In the genomic region with DNA sequence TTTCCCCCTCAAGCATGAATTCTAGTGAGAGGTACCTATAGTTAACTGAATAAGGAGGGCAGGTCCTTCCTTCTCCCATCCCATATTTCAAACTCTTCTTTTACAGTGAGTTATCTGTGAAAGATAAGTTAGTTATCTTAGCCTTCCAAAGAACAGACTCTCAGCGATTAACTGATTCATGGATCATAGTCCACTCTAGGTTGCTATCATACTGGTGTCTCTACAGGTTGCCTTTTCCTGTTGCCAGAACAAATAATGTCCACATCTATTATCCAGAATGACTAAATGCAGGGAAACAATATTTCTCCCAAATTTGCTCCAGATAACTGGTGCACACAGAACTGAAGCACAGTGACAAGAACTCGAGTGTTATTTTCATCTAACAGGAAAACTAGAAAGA, we compare ENCODE assay signal across 29 cellular contexts.
"Had no signal": no experiment of that assay in that cellular context is flagged by ENCODE, and none has a peak within 500 bp of the region (broad histone marks: within the 10 kb centered on the region; RNA-seq: fewer than 3 reads in every experiment).

No MANE protein-coding gene starts in this region.

- H3K27ac ChIP-seq: brain microvascular endothelial cell, WERI-Rb-1 had no signal

- ATAC-seq: activated CD8-positive, alpha-beta T cell treated with anti-CD3 and anti-CD28 coated beads for 36 hours; activated T-cell treated with anti-CD3 and anti-CD28 coated beads, Interleukin-2, amount 50 U/mL, for 72 hours had no signal

- H3K36me3 ChIP-seq: brain microvascular endothelial cell, WERI-Rb-1 had no signal

- DNase-seq: activated CD4-positive, alpha-beta T cell treated with anti-CD3 and anti-CD28 coated beads for 1 hour; activated CD4-positive, alpha-beta T cell treated with anti-CD3 and anti-CD28 coated beads for 48 hours; activated CD4-positive, CD25-positive, alpha-beta regulatory T cell; activated CD8-positive, alpha-beta T cell treated with anti-CD3 and anti-CD28 coated beads for 36 hours; activated effector memory CD4-positive, alpha-beta T cell treated with anti-CD3 and anti-CD28 coated beads, Interleukin-2, amount 50 U/mL, for 16 hours; activated naive CD4-positive, alpha-beta T cell; activated naive CD4-positive, alpha-beta T cell treated with anti-CD3 and anti-CD28 coated beads, Interleukin-2, amount 50 U/mL, for 16 hours; activated naive CD8-positive, alpha-beta T cell treated with anti-CD3 and anti-CD28 coated beads for 36 hours; activated T-cell treated with anti-CD3 and anti-CD28 coated beads, Interleukin-2, amount 50 U/mL, for 1 hour; activated T-cell treated with anti-CD3 and anti-CD28 coated beads, Interleukin-2, amount 50 U/mL, for 72 hours; amniotic stem cell; aorta; brain microvascular endothelial cell; central memory CD4-positive, alpha-beta T cell; Karpas-422; KBM-7; NCI-H1105; NCI-H1417 treated with DMSO at 0.1 percent for 48 hours; NCI-H2029; NCI-H345; NCI-H524 treated with DMSO at 0.1 percent for 48 hours; NCI-H748 treated with DMSO at 0.1 percent for 48 hours; OCI-M1; Right ventricle myocardium superior; SW 1271; T-helper 1 cell; T-helper 2 cell; T-helper 9 cell; WERI-Rb-1 had no signal

- H3K27me3 ChIP-seq: brain microvascular endothelial cell had no signal
